Comparison of ENCODE assay signal across 20 cellular contexts in genomic region chr16:23343643-23344612, GRCh38. TPM values are rescaled to one million over a fixed set of nuclear protein-coding genes. Genes with fewer than 3 reads are reported as not detected.
"Had no signal": no experiment of that assay in that cellular context is flagged by ENCODE, and none has a peak within 500 bp of the region (broad histone marks: within the 10 kb centered on the region; RNA-seq: fewer than 3 reads in every experiment).

No MANE protein-coding gene starts in this region.

- H3K4me3 Mint-ChIP-seq: activated CD4-positive, alpha-beta T cell treated with anti-CD3 and anti-CD28 coated beads, Interleukin-2, amount 10 ng/mL, durations not matched to agents 24 days and 14 days; activated CD8-positive, alpha-beta T cell treated with anti-CD3 and anti-CD28 coated beads for 36 hours; activated T-cell treated with anti-CD3 and anti-CD28 coated beads, Interleukin-2, amount 50 U/mL, for 24 hours; neural crest cell; type B pancreatic cell had no signal

- H3K27ac Mint-ChIP-seq: activated CD4-positive, alpha-beta T cell treated with anti-CD3 and anti-CD28 coated beads, Interleukin-2, amount 10 ng/mL, durations not matched to agents 24 days and 14 days; activated CD8-positive, alpha-beta T cell treated with anti-CD3 and anti-CD28 coated beads for 36 hours; activated T-cell treated with anti-CD3 and anti-CD28 coated beads, Interleukin-2, amount 50 U/mL, for 24 hours; activated T-helper 2 cell treated with anti-CD3 and anti-CD28 coated beads, Interferon-gamma antibody, Interleukin-2, Interleukin-4, amounts not matched to agents 10 μg/mL and 5 μg/mL and 100 μg/mL, durations not matched to agents 14 hours and 24 hours and 36 hours; type B pancreatic cell had no signal

- H3K36me3 ChIP-seq: right atrium auricular region, stomach had no signal

- H3K4me3 ChIP-seq: body of pancreas, esophagus squamous epithelium, lung, right atrium auricular region, stomach had no signal

- H3K9me3 ChIP-seq: body of pancreas, esophagus squamous epithelium, right atrium auricular region, stomach had no signal

- H3K27ac ChIP-seq: body of pancreas, esophagus squamous epithelium, right atrium auricular region, stomach had no signal

- H3K36me3 Mint-ChIP-seq: naive B cell, type B pancreatic cell had no signal

- ATAC-seq: activated CD8-positive, alpha-beta T cell treated with anti-CD3 and anti-CD28 coated beads for 36 hours; body of pancreas had no signal

- H3K9me3 Mint-ChIP-seq: activated CD4-positive, alpha-beta T cell treated with anti-CD3 and anti-CD28 coated beads, Interleukin-2, amount 10 ng/mL, durations not matched to agents 24 days and 14 days; activated CD8-positive, alpha-beta T cell treated with anti-CD3 and anti-CD28 coated beads for 36 hours; activated T-cell treated with anti-CD3 and anti-CD28 coated beads, Interleukin-2, amount 50 U/mL, for 24 hours; activated T-helper 2 cell treated with anti-CD3 and anti-CD28 coated beads, Interferon-gamma antibody, Interleukin-2, Interleukin-4, amounts not matched to agents 10 μg/mL and 5 μg/mL and 100 μg/mL, durations not matched to agents 14 hours and 24 hours and 36 hours; naive B cell; neural crest cell; type B pancreatic cell had no signal

- DNase-seq: activated CD4-positive, alpha-beta T cell treated with anti-CD3 and anti-CD28 coated beads, Interleukin-2, amount 10 ng/mL, durations not matched to agents 24 days and 14 days; activated CD8-positive, alpha-beta T cell treated with anti-CD3 and anti-CD28 coated beads for 36 hours; activated naive CD4-positive, alpha-beta T cell treated with Interleukin-2 at 50 U/mL for 16 hours; activated T-cell treated with anti-CD3 and anti-CD28 coated beads, Interleukin-2, amount 50 U/mL, for 24 hours; body of pancreas; dermis blood vessel endothelial cell; effector memory CD4-positive, alpha-beta T cell; esophagus squamous epithelium; naive B cell; small intestine; stimulated activated CD4-positive, alpha-beta T cell treated with anti-CD3 and anti-CD28 coated beads, Interleukin-4, amount 100 ng/mL, for 1 hour; stomach; T1000 had no signal

- H3K27me3 ChIP-seq: body of pancreas, esophagus squamous epithelium, right atrium auricular region had no signal

- H3K4me1 ChIP-seq: body of pancreas, right atrium auricular region, stomach had no signal

- H3K4me1 Mint-ChIP-seq: activated CD4-positive, alpha-beta T cell treated with anti-CD3 and anti-CD28 coated beads, Interleukin-2, amount 10 ng/mL, durations not matched to agents 24 days and 14 days; neural crest cell had no signal

RNA-seq across cellular contexts. Expression of gene SCNN1B, which starts 41.8 kb away (rescaled TPM):
- total RNA-seq: activated CD4-positive, alpha-beta T cell treated with anti-CD3 and anti-CD28 coated beads, Interleukin-2, amount 10 ng/mL, durations not matched to agents 24 days and 14 days; activated CD8-positive, alpha-beta T cell treated with anti-CD3 and anti-CD28 coated beads for 36 hours; activated T-helper 2 cell treated with anti-CD3 and anti-CD28 coated beads, Interferon-gamma antibody, Interleukin-2, Interleukin-4, amounts not matched to agents 10 μg/mL and 5 μg/mL and 100 μg/mL, durations not matched to agents 14 hours and 24 hours and 36 hours; cardiac septum; neural crest cell; temporal lobe had no signal
